1 cellular context compared by ENCODE assay signal in the genomic region with DNA sequence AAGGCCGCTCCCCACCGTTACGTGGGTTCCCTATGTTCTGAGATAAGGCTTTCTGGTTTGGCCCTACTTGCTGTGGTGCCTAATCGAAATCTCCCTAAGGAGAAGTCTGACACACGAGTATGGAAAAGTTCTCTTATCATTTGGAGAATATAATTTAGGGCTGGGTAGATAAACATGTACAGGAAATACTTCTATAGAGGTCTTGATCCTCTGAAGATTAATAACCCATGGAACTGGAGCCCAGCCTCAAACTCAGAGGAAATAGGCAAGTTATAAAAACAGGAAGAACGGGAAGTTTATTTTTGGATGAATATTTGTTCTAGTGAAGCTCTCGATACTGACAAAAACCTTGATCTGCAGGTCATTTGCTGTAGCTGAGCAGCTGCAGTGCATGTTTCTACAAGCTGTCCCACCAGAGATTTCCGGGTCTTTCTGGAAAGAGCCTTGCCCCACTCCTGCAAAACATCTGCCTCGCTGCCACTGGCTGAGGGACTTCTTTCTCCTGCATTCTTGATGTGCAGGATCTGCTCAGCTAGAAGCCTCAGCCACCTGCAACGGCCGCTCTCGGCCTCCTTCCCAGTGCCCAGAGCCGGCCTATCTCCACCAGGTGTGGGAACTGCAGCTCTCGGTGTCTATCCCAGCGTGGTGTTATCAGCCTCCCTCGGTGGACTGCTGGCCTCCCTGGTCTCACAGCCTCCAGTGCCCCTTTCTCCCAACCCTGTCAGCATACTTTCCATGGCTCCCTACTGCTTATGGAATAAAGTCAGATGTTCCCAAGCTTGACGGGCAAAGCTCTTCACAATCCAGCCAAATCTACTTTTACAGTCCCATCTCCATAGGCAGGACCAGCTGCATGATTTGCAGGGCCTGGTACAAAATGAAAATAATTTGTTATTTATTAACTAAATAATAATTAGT.
TF ChIP-seq lines count a peak whose summit lies in the region.

No MANE protein-coding gene starts in this region.

TF ChIP-seq in HepG2, 621 proteins besides CTCF, POLR2A, EP300 and RAD21 (continued from another document):
- TF ChIP-seq, protein P1, sequence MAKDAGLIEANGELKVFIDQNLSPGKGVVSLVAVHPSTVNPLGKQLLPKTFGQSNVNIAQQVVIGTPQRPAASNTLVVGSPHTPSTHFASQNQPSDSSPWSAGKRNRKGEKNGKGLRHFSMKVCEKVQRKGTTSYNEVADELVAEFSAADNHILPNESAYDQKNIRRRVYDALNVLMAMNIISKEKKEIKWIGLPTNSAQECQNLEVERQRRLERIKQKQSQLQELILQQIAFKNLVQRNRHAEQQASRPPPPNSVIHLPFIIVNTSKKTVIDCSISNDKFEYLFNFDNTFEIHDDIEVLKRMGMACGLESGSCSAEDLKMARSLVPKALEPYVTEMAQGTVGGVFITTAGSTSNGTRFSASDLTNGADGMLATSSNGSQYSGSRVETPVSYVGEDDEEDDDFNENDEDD (CRISPR knock-in tag; IDR thresholded peaks at IDR 0.05; ENCODE audit: borderline replicate concordance), result peak; percentile 22; the same call in 1 of the 2 replicates
- peak; percentile 15; the same call in 1 of the 2 replicates for TF ChIP-seq SOX5 (CRISPR knock-in tag; IDR thresholded peaks at IDR 0.05; ENCODE audit: borderline replicate concordance)
